In the genomic region with DNA sequence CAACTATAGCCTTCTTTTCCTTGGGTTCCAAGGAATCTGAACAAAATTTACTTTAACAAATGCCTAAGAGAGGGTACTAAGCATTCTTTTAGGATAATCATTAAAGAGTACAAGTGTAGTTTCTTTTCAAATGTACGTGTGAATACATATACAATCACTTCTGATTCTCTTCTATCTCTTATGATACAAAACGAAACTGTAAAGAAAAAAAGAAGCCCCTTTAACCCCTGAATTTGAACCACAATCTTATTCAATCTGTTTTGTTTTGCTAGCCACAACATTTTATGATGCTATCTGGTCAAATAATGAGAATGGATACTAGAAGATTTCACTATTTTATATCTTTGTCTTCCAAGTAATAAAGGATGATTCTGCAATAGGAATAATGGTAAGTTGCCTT, we compare ENCODE assay signal across 17 cellular contexts. TPM values are rescaled to one million over a fixed set of nuclear protein-coding genes. Genes with fewer than 3 reads are reported as not detected.
DNase-seq lines count a peak whose midpoint lies in the region; ATAC-seq and TF ChIP-seq lines count a peak whose summit lies in the region.
"Had no signal": no experiment of that assay in that cellular context is flagged by ENCODE, and none has a peak within 500 bp of the region (broad histone marks: within the 10 kb centered on the region; RNA-seq: fewer than 3 reads in every experiment).

No MANE protein-coding gene starts in this region.

- peaks cover 3% of the 10 kb centered on the region for H3K4me1 Mint-ChIP-seq in activated CD8-positive, alpha-beta T cell treated with anti-CD3 and anti-CD28 coated beads for 36 hours (ENCODE audit: low read depth)
- H3K4me1 Mint-ChIP-seq in activated CD8-positive, alpha-beta T cell treated with anti-CD3 and anti-CD28 coated beads, Interleukin-2, amount 10 ng/mL, durations not matched to agents 7 days and 5 days (ENCODE audit: low read depth) = no peaks in the 10 kb centered on the region
- no peaks in the 10 kb centered on the region for H3K4me1 Mint-ChIP-seq in CD4-positive, alpha-beta T cell (ENCODE audit: low read depth)
- no peaks in the 10 kb centered on the region for H3K4me1 Mint-ChIP-seq in activated T-helper 17 cell treated with anti-CD3 and anti-CD28 coated beads, Interleukin-2, amount 50 U/mL, for 72 hours
- H3K4me1 Mint-ChIP-seq in stimulated activated effector memory CD8-positive, alpha-beta T cell treated with anti-CD3 and anti-CD28 coated beads, Interleukin-12 subunit alpha, Interleukin-12 subunit beta, amount 100 ng/mL, for 72 hours = no peaks in the 10 kb centered on the region
- H3K4me1 Mint-ChIP-seq: B cell had no signal

- POLR2A ChIA-PET in activated CD8-positive, alpha-beta T cell treated with anti-CD3 and anti-CD28 coated beads for 36 hours (lab: Charles Lee) = no interaction called here
- POLR2A ChIA-PET in activated CD8-positive, alpha-beta T cell treated with anti-CD3 and anti-CD28 coated beads, Interleukin-2, amount 10 ng/mL, durations not matched to agents 7 days and 5 days (lab: Charles Lee) = no interaction called here
- POLR2A ChIA-PET in CD4-positive, alpha-beta T cell (lab: Charles Lee) = no interaction called here

- intact Hi-C loops in activated CD8-positive, alpha-beta T cell treated with anti-CD3 and anti-CD28 coated beads for 36 hours (cut with micrococcal nuclease) = no loop called here
- intact Hi-C loops in CD4-positive, alpha-beta T cell (cut with DNase I, micrococcal nuclease) = no loop called here

- no peak for ATAC-seq in activated CD8-positive, alpha-beta T cell treated with anti-CD3 and anti-CD28 coated beads for 36 hours
- no peak for ATAC-seq in activated CD8-positive, alpha-beta T cell treated with anti-CD3 and anti-CD28 coated beads, Interleukin-2, amount 10 ng/mL, durations not matched to agents 7 days and 5 days
- no peak for ATAC-seq in CD4-positive, alpha-beta T cell (ENCODE audit: poor library complexity)
- ATAC-seq in activated T-helper 17 cell treated with anti-CD3 and anti-CD28 coated beads, Interleukin-2, amount 50 U/mL, for 72 hours (replicated peaks) = no peak
- peak; percentile 51 for ATAC-seq in stimulated activated effector memory CD8-positive, alpha-beta T cell treated with anti-CD3 and anti-CD28 coated beads, Interleukin-12 subunit alpha, Interleukin-12 subunit beta, amount 100 ng/mL, for 72 hours
- no peak for ATAC-seq in esophagus mucosa
- ATAC-seq: HepG2 had no signal

- H3K27ac ChIP-seq in CD4-positive, alpha-beta T cell (ENCODE audit: low read depth, low read length) = no peak overlapping the region
- H3K27ac ChIP-seq: 22Rv1; BLaER1 treated with 17β-estradiol and CSF1 and Interleukin-3, amounts not matched to agents 10 nM and 100 nM had no signal

- H3K9me3 ChIP-seq in CD4-positive, alpha-beta T cell (ENCODE audit: control insufficient read depth, low read length) = no peaks in the 10 kb centered on the region
- H3K9me3 ChIP-seq: BLaER1 treated with 17β-estradiol and CSF1 and Interleukin-3, amounts not matched to agents 10 nM and 100 nM had no signal

- peak overlapping the region; percentile 8 for H3K27ac Mint-ChIP-seq in activated CD8-positive, alpha-beta T cell treated with anti-CD3 and anti-CD28 coated beads for 36 hours
- no peak overlapping the region for H3K27ac Mint-ChIP-seq in activated CD8-positive, alpha-beta T cell treated with anti-CD3 and anti-CD28 coated beads, Interleukin-2, amount 10 ng/mL, durations not matched to agents 7 days and 5 days
- H3K27ac Mint-ChIP-seq in CD4-positive, alpha-beta T cell = peak overlapping the region; percentile 10
- H3K27ac Mint-ChIP-seq in activated T-helper 17 cell treated with anti-CD3 and anti-CD28 coated beads, Interleukin-2, amount 50 U/mL, for 72 hours = peak overlapping the region; percentile 69
- H3K27ac Mint-ChIP-seq in stimulated activated effector memory CD8-positive, alpha-beta T cell treated with anti-CD3 and anti-CD28 coated beads, Interleukin-12 subunit alpha, Interleukin-12 subunit beta, amount 100 ng/mL, for 72 hours = peak overlapping the region; percentile 44
- H3K27ac Mint-ChIP-seq: B cell had no signal

- peaks cover 11% of the 10 kb centered on the region for H3K36me3 Mint-ChIP-seq in activated CD8-positive, alpha-beta T cell treated with anti-CD3 and anti-CD28 coated beads for 36 hours (ENCODE audit: low read depth)
- peaks cover 27% of the 10 kb centered on the region for H3K36me3 Mint-ChIP-seq in activated CD8-positive, alpha-beta T cell treated with anti-CD3 and anti-CD28 coated beads, Interleukin-2, amount 10 ng/mL, durations not matched to agents 7 days and 5 days (ENCODE audit: low read depth)
- H3K36me3 Mint-ChIP-seq in CD4-positive, alpha-beta T cell (ENCODE audit: low read depth) = peaks cover 70% of the 10 kb centered on the region
- H3K36me3 Mint-ChIP-seq in activated T-helper 17 cell treated with anti-CD3 and anti-CD28 coated beads, Interleukin-2, amount 50 U/mL, for 72 hours (ENCODE audit: low read depth) = peaks cover 97% of the 10 kb centered on the region
- H3K36me3 Mint-ChIP-seq in stimulated activated effector memory CD8-positive, alpha-beta T cell treated with anti-CD3 and anti-CD28 coated beads, Interleukin-12 subunit alpha, Interleukin-12 subunit beta, amount 100 ng/mL, for 72 hours = peaks cover 97% of the 10 kb centered on the region

- CTCF ChIA-PET in activated CD8-positive, alpha-beta T cell treated with anti-CD3 and anti-CD28 coated beads for 36 hours (lab: Charles Lee) = interaction anchor here (0.6 to 1.0 kb wide), 2 partner anchors 10 to 114 kb away, joined by 3 to 4 read pairs; no protein-coding TSS in a partner anchor
- CTCF ChIA-PET in activated CD8-positive, alpha-beta T cell treated with anti-CD3 and anti-CD28 coated beads, Interleukin-2, amount 10 ng/mL, durations not matched to agents 7 days and 5 days (lab: Charles Lee) = no interaction called here
- CTCF ChIA-PET in CD4-positive, alpha-beta T cell (lab: Charles Lee) = no interaction called here

- no peak for DNase-seq in activated CD8-positive, alpha-beta T cell treated with anti-CD3 and anti-CD28 coated beads for 36 hours
- DNase-seq in activated CD8-positive, alpha-beta T cell treated with anti-CD3 and anti-CD28 coated beads, Interleukin-2, amount 10 ng/mL, durations not matched to agents 7 days and 5 days = no peak
- DNase-seq in CD4-positive, alpha-beta T cell = no peak
- DNase-seq in stimulated activated effector memory CD8-positive, alpha-beta T cell treated with anti-CD3 and anti-CD28 coated beads, Interleukin-12 subunit alpha, Interleukin-12 subunit beta, amount 100 ng/mL, for 72 hours (ENCODE audit: low spot score in 2 of 2) = no peak
- DNase-seq in NAMALWA (ENCODE audit: low spot score) = no peak
- DNase-seq: Calu3, DMS79 treated with DMSO at 0.1 percent for 48 hours, GF-D8, GOT3, H7 had no signal

- no peaks in the 10 kb centered on the region for H3K9me3 Mint-ChIP-seq in activated CD8-positive, alpha-beta T cell treated with anti-CD3 and anti-CD28 coated beads for 36 hours
- H3K9me3 Mint-ChIP-seq in activated CD8-positive, alpha-beta T cell treated with anti-CD3 and anti-CD28 coated beads, Interleukin-2, amount 10 ng/mL, durations not matched to agents 7 days and 5 days (ENCODE audit: insufficient read depth) = no peaks in the 10 kb centered on the region
- H3K9me3 Mint-ChIP-seq in CD4-positive, alpha-beta T cell = no peaks in the 10 kb centered on the region
- H3K9me3 Mint-ChIP-seq in activated T-helper 17 cell treated with anti-CD3 and anti-CD28 coated beads, Interleukin-2, amount 50 U/mL, for 72 hours = no peaks in the 10 kb centered on the region
- no peaks in the 10 kb centered on the region for H3K9me3 Mint-ChIP-seq in stimulated activated effector memory CD8-positive, alpha-beta T cell treated with anti-CD3 and anti-CD28 coated beads, Interleukin-12 subunit alpha, Interleukin-12 subunit beta, amount 100 ng/mL, for 72 hours
- H3K9me3 Mint-ChIP-seq: IgD-negative memory B cell had no signal

- H3K4me3 Mint-ChIP-seq in activated CD8-positive, alpha-beta T cell treated with anti-CD3 and anti-CD28 coated beads for 36 hours = no peak overlapping the region
- H3K4me3 Mint-ChIP-seq in activated CD8-positive, alpha-beta T cell treated with anti-CD3 and anti-CD28 coated beads, Interleukin-2, amount 10 ng/mL, durations not matched to agents 7 days and 5 days = no peak overlapping the region
- H3K4me3 Mint-ChIP-seq in CD4-positive, alpha-beta T cell = no peak overlapping the region
- H3K4me3 Mint-ChIP-seq in activated T-helper 17 cell treated with anti-CD3 and anti-CD28 coated beads, Interleukin-2, amount 50 U/mL, for 72 hours = no peak overlapping the region
- H3K4me3 Mint-ChIP-seq in stimulated activated effector memory CD8-positive, alpha-beta T cell treated with anti-CD3 and anti-CD28 coated beads, Interleukin-12 subunit alpha, Interleukin-12 subunit beta, amount 100 ng/mL, for 72 hours = no peak overlapping the region
- H3K4me3 Mint-ChIP-seq: B cell, IgD-negative memory B cell had no signal

- no peaks in the 10 kb centered on the region for H3K27me3 ChIP-seq in CD4-positive, alpha-beta T cell (ENCODE audit: control insufficient read depth, insufficient read depth, low read length)
- H3K27me3 ChIP-seq: BLaER1 treated with 17β-estradiol and CSF1 and Interleukin-3, amounts not matched to agents 10 nM and 100 nM had no signal

- TF ChIP-seq CTCF in activated CD8-positive, alpha-beta T cell treated with anti-CD3 and anti-CD28 coated beads for 36 hours (IDR thresholded peaks at IDR 0.05) = no peak
- TF ChIP-seq CTCF in CD4-positive, alpha-beta T cell (IDR thresholded peaks at IDR 0.05) = no peak

- H3K27me3 Mint-ChIP-seq in activated CD8-positive, alpha-beta T cell treated with anti-CD3 and anti-CD28 coated beads for 36 hours = no peaks in the 10 kb centered on the region
- no peaks in the 10 kb centered on the region for H3K27me3 Mint-ChIP-seq in activated CD8-positive, alpha-beta T cell treated with anti-CD3 and anti-CD28 coated beads, Interleukin-2, amount 10 ng/mL, durations not matched to agents 7 days and 5 days (ENCODE audit: low read depth)
- no peaks in the 10 kb centered on the region for H3K27me3 Mint-ChIP-seq in CD4-positive, alpha-beta T cell
- H3K27me3 Mint-ChIP-seq in activated T-helper 17 cell treated with anti-CD3 and anti-CD28 coated beads, Interleukin-2, amount 50 U/mL, for 72 hours = no peaks in the 10 kb centered on the region
- H3K27me3 Mint-ChIP-seq: B cell, IgD-negative memory B cell had no signal

RNA-seq across cellular contexts. Expression of a gene that starts 48.7 kb away (rescaled TPM):
- total RNA-seq in activated CD8-positive, alpha-beta T cell treated with anti-CD3 and anti-CD28 coated beads for 36 hours = 10 to 100 TPM; 27.5 to 29.8 TPM
- 10 to 100 TPM; 21.9 TPM for total RNA-seq in activated CD8-positive, alpha-beta T cell treated with anti-CD3 and anti-CD28 coated beads, Interleukin-2, amount 10 ng/mL, durations not matched to agents 7 days and 5 days
- 10 to 100 TPM; 57.6 to 62.9 TPM for total RNA-seq in CD4-positive, alpha-beta T cell
- total RNA-seq in activated T-helper 17 cell treated with anti-CD3 and anti-CD28 coated beads, Interleukin-2, amount 50 U/mL, for 72 hours = 10 to 100 TPM; 24.0 to 30.7 TPM
- 10.2 TPM for total RNA-seq in esophagus mucosa
